ENCODE assay signal across 1 cellular context in the genomic region with DNA sequence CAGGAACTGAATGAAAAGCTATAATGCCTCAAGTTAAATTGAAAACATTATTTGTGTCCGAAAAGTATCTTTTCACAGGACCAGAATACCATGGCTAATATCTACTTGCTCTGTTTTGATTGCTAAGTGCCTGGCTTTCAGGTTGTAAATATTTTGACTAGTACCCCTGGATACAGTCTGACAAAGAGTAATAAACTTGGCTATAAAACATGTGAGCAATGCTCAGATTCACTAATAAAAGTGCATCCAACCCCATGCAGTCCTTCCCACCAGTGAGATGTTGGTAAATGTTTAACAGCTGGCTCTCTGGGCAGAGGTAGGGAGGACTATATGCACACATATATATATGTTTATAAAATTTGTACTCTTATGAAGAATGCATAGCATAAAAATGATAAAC.
TF ChIP-seq lines count a peak whose summit lies in the region.

No MANE protein-coding gene starts in this region.

TF ChIP-seq in A549, 52 proteins besides CTCF, POLR2A, EP300 and RAD21 (continued from another document):
- TF ChIP-seq, protein P1, sequence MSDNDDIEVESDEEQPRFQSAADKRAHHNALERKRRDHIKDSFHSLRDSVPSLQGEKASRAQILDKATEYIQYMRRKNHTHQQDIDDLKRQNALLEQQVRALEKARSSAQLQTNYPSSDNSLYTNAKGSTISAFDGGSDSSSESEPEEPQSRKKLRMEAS (IDR thresholded peaks at IDR 0.05), result peak; percentile 49; the same call in 1 of the 2 replicates
- TF ChIP-seq PHF8 (IDR thresholded peaks at IDR 0.05; ENCODE audit: borderline replicate concordance, low read depth), result no peak
- peak; percentile 42; the same call in 1 of the 2 replicates for TF ChIP-seq JUNB (IDR thresholded peaks at IDR 0.05)
- TF ChIP-seq CEBPB (IDR thresholded peaks at IDR 0.05), result peak in 1 of 2 experiments; percentile 21; a peak in 1 of 4 replicates
- TF ChIP-seq, protein P2, sequence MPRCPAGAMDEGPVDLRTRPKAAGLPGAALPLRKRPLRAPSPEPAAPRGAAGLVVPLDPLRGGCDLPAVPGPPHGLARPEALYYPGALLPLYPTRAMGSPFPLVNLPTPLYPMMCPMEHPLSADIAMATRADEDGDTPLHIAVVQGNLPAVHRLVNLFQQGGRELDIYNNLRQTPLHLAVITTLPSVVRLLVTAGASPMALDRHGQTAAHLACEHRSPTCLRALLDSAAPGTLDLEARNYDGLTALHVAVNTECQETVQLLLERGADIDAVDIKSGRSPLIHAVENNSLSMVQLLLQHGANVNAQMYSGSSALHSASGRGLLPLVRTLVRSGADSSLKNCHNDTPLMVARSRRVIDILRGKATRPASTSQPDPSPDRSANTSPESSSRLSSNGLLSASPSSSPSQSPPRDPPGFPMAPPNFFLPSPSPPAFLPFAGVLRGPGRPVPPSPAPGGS (IDR thresholded peaks at IDR 0.05), result no peak
- no peak for TF ChIP-seq FOSL2 (IDR thresholded peaks at IDR 0.05)
- TF ChIP-seq FOSL2 (CRISPR knock-in tag; IDR thresholded peaks at IDR 0.05), result peak; percentile 62; the same call in 1 of the 2 replicates
- TF ChIP-seq POLR2AphosphoS2 (conservative IDR thresholded peaks at IDR 0.05; ENCODE audit: low read length), result no peak
